In the genomic region with DNA sequence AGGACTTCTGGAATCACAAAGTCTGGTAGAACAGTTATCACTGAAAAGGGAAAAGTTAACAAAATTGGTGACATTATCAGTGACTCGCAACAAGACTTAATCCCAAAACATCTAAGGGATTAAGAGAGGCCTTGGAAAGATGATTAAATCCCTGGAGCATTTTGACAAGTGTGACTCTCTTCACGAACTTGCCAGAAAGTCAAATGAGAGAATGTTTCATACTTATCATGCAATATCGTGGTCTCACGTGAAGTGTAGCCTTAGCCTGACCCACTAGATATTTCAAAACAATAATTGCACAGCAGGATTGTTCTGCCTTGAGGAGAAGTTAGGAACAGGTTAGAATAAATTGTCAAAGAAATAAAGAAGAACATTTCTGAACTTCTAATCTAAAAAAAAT, we compare ENCODE assay signal across 24 cellular contexts.
DNase-seq lines count a peak whose midpoint lies in the region; ATAC-seq and TF ChIP-seq lines count a peak whose summit lies in the region.
"Had no signal": no experiment of that assay in that cellular context is flagged by ENCODE, and none has a peak within 500 bp of the region (broad histone marks: within the 10 kb centered on the region; RNA-seq: fewer than 3 reads in every experiment).

No MANE protein-coding gene starts in this region.

- CTCF ChIA-PET in IMR-90 (lab: Yijun Ruan, JAX) = no interaction called here

- H3K18ac ChIP-seq in IMR-90 (ENCODE audit: low read depth, low read length) = peak overlapping the region; percentile 68; the same call in 1 of the 2 replicates

- H4K5ac ChIP-seq in IMR-90 (ENCODE audit: low read depth, low read length) = peak overlapping the region; percentile 71; the same call in 1 of the 2 replicates

- POLR2A ChIA-PET in IMR-90 (lab: Charles Lee; ENCODE audit: unreplicated experiment) = no interaction called here

- peaks cover 9% of the 10 kb centered on the region for H3K9me3 Mint-ChIP-seq in nephron

- intact Hi-C loops in IMR-90 (cut with micrococcal nuclease) (no loop called here), tibial artery (cut with DNase I; ENCODE audit: low total_unique reads) (no loop called here)

- H3K36me3 ChIP-seq in IMR-90 (ENCODE audit: control insufficient read depth, insufficient read depth, low read length) = no peaks in the 10 kb centered on the region
- H3K36me3 ChIP-seq in tibial artery = no peaks in the 10 kb centered on the region

- no peak overlapping the region for H2AFZ ChIP-seq in IMR-90 (replicated peaks; ENCODE audit: low read length, poor library complexity)
- H2AFZ ChIP-seq: hepatocyte had no signal

- H4K8ac ChIP-seq in IMR-90 (ENCODE audit: low read depth in 2 of 2, low read length in 2 of 2) = peak overlapping the region; percentile 15 to 83; a peak in 3 of 4 replicates

- dilution Hi-C loops in IMR-90 (cut with HindIII; ENCODE audit: low sequenced_read_pairs, unreplicated experiment) = no loop called here

- H3K4me1 Mint-ChIP-seq in nephron = peaks cover 58% of the 10 kb centered on the region
- H3K4me1 Mint-ChIP-seq: activated CD8-positive, alpha-beta memory T cell treated with anti-CD3 and anti-CD28 coated beads, Interleukin-2, amount 10 ng/mL, durations not matched to agents 7 days and 5 days; CD8-positive, alpha-beta memory T cell; naive thymus-derived CD8-positive, alpha-beta T cell had no signal

- H2BK120ac ChIP-seq in IMR-90 (ENCODE audit: low read depth, low read length) = peak overlapping the region; percentile 50

- H3K4me1 ChIP-seq in IMR-90 (ENCODE audit: control insufficient read depth, insufficient read depth, low read length) = peaks cover 26% of the 10 kb centered on the region
- H3K4me1 ChIP-seq in tibial artery = peaks cover 0 to 70% (median 33%) of the 10 kb centered on the region in 4 donors

- H3K23ac ChIP-seq in IMR-90 (ENCODE audit: low read depth, low read length) = peak overlapping the region; percentile 2

- H2BK15ac ChIP-seq in IMR-90 (ENCODE audit: low read depth, low read length) = peak overlapping the region; percentile 76

- WGBS in IMR-90 (ENCODE audit: extremely low coverage in 2 of 2, insufficient read length in 1 of 2), 2 experiments = no CpG with 5 or more reads among the region's 4 CpGs

- H3K36me3 Mint-ChIP-seq in nephron (ENCODE audit: low read depth) = peaks cover 1% of the 10 kb centered on the region
- H3K36me3 Mint-ChIP-seq: activated CD8-positive, alpha-beta memory T cell treated with anti-CD3 and anti-CD28 coated beads, Interleukin-2, amount 10 ng/mL, durations not matched to agents 7 days and 5 days; CD8-positive, alpha-beta memory T cell had no signal

- 0 out of 2 replicates have a peak overlapping the region, but pooled peaks have one; percentile 58 for H3K14ac ChIP-seq in IMR-90 (replicated peaks; ENCODE audit: low read depth, low read length)

- no peak overlapping the region for H3K4me2 ChIP-seq in IMR-90 (ENCODE audit: low read depth, low read length)
- H3K4me2 ChIP-seq: hepatocyte had no signal

- H4K20me1 ChIP-seq in IMR-90 (ENCODE audit: insufficient read depth, low read length) = no peaks in the 10 kb centered on the region

- no peak overlapping the region for H3K9ac ChIP-seq in IMR-90 (ENCODE audit: low read depth, low read length)

- no peak for TF ChIP-seq CTCF in IMR-90 (conservative IDR thresholded peaks at IDR 0.05; ENCODE audit: low read depth, low read length)
- TF ChIP-seq CTCF in nephron (IDR thresholded peaks at IDR 0.05; ENCODE audit: unreplicated experiment in 3 of 3) = no peak
- no peak for TF ChIP-seq CTCF in tibial artery (IDR thresholded peaks at IDR 0.05)

- no peak overlapping the region for H3K4me3 Mint-ChIP-seq in nephron
- H3K4me3 Mint-ChIP-seq: activated CD8-positive, alpha-beta memory T cell treated with anti-CD3 and anti-CD28 coated beads, Interleukin-2, amount 10 ng/mL, durations not matched to agents 7 days and 5 days; CD8-positive, alpha-beta memory T cell; naive thymus-derived CD8-positive, alpha-beta T cell had no signal

- H3K9me1 ChIP-seq in IMR-90 (ENCODE audit: insufficient read depth, low read length) = peaks cover 37% of the 10 kb centered on the region

- H3K9me3 ChIP-seq in IMR-90 (ENCODE audit: control insufficient read depth, insufficient read depth, low read length) = peaks cover under 1% of the 10 kb centered on the region; the same call in 1 of the 2 replicates
- H3K9me3 ChIP-seq in tibial artery = no peaks in the 10 kb centered on the region

- in situ Hi-C loops in IMR-90 (cut with MboI; ENCODE audit: low sequenced_read_pairs) = no loop called here

- TF ChIP-seq RAD21 in IMR-90 (IDR thresholded peaks at IDR 0.05; ENCODE audit: low read length) = no peak

- no TSS peak for BruUV-seq in IMR-90 (replicated peaks; lab: Mats Ljungman, UMichigan)

- H3K4me3 ChIP-seq in IMR-90 (ENCODE audit: insufficient read depth, low read depth, low read length) (no peak overlapping the region), tibial artery (no peak overlapping the region)
- H3K4me3 ChIP-seq: hepatocyte had no signal

- no peak overlapping the region for H2AK9ac ChIP-seq in IMR-90 (replicated peaks; ENCODE audit: low read depth, low read length, poor library complexity)

- no peak for TF ChIP-seq POLR2A in IMR-90 (IDR thresholded peaks at IDR 0.05; ENCODE audit: low read depth, low read length)

- no peak overlapping the region for H3K27ac ChIP-seq in IMR-90 (ENCODE audit: insufficient read depth, low read length)
- peak overlapping the region; percentile 94 to 98 for H3K27ac ChIP-seq in tibial artery
- H3K27ac ChIP-seq: hepatocyte, RWPE1 had no signal

- ATAC-seq in IMR-90 (ENCODE audit: low read depth) = no peak
- ATAC-seq: activated CD8-positive, alpha-beta memory T cell treated with anti-CD3 and anti-CD28 coated beads, Interleukin-2, amount 10 ng/mL, durations not matched to agents 7 days and 5 days; naive thymus-derived CD8-positive, alpha-beta T cell had no signal

- no peak for DNase-seq in IMR-90
- peak; percentile 29 for DNase-seq in dedifferentiated amniotic fluid mesenchymal stem cell (ENCODE audit: extremely low spot score)
- DNase-seq in tibial artery = no peak
- DNase-seq in occipital lobe (lab: John Stamatoyannopoulos, UW) = no peak
- no peak for DNase-seq in NCI-H345 treated with DMSO at 0.1 percent for 48 hours (lab: John Stamatoyannopoulos, UW; ENCODE audit: unreplicated experiment)
- no peak for DNase-seq in NCI-H2227 (lab: John Stamatoyannopoulos, UW; ENCODE audit: unreplicated experiment)
- DNase-seq: activated CD4-positive, alpha-beta T cell treated with anti-CD3 and anti-CD28 coated beads for 48 hours; activated CD8-positive, alpha-beta memory T cell treated with anti-CD3 and anti-CD28 coated beads, Interleukin-2, amount 10 ng/mL, durations not matched to agents 7 days and 5 days; amniotic stem cell; CD8-positive, alpha-beta memory T cell; central memory CD4-positive, alpha-beta T cell; DMS79 treated with DMSO at 0.1 percent for 48 hours; effector CD4-positive, alpha-beta T cell; KG1; mammary epithelial cell; naive thymus-derived CD8-positive, alpha-beta T cell; NCI-H1092 treated with DMSO at 0.1 percent for 48 hours; NCI-H2081 treated with DMSO at 0.1 percent for 48 hours; NCI-H510A treated with DMSO at 0.1 percent for 48 hours; small intestine; stimulated activated CD8-positive, alpha-beta memory T cell treated with anti-CD3 and anti-CD28 coated beads, Interleukin-4, amount 100 ng/mL, for 48 hours had no signal

- H3K27me3 ChIP-seq in IMR-90 (ENCODE audit: control insufficient read depth, insufficient read depth, low read length) = no peaks in the 10 kb centered on the region
- no peaks in the 10 kb centered on the region for H3K27me3 ChIP-seq in tibial artery
- H3K27me3 ChIP-seq: hepatocyte had no signal

- peak overlapping the region in 2 of 3 experiments; percentile 76 to 78 for H3K27ac Mint-ChIP-seq in nephron
- H3K27ac Mint-ChIP-seq: activated CD8-positive, alpha-beta memory T cell treated with anti-CD3 and anti-CD28 coated beads, Interleukin-2, amount 10 ng/mL, durations not matched to agents 7 days and 5 days; CD8-positive, alpha-beta memory T cell; naive thymus-derived CD8-positive, alpha-beta T cell had no signal

- 0 out of 2 replicates have a peak overlapping the region, but pooled peaks have one; percentile 7 for H4K91ac ChIP-seq in IMR-90 (ENCODE audit: insufficient read depth, low read depth, low read length)

- peak overlapping the region; percentile 14 for H2BK5ac ChIP-seq in IMR-90 (ENCODE audit: low read depth, low read length, poor library complexity, severe bottlenecking)

- H3K27me3 Mint-ChIP-seq in nephron (ENCODE audit: low read depth) = no peaks in the 10 kb centered on the region

- peaks cover 0 to 39% of the 10 kb centered on the region in 2 experiments; a peak in 3 of 4 replicates for H3K79me1 ChIP-seq in IMR-90 (ENCODE audit: low read depth in 1 of 2, low read length in 2 of 2)

- H2AK5ac ChIP-seq in IMR-90 (ENCODE audit: low read depth, low read length) = peak overlapping the region; percentile 91; the same call in 1 of the 2 replicates

- no peak overlapping the region for H3K56ac ChIP-seq in IMR-90 (ENCODE audit: extremely low read depth, insufficient read depth, low read length)

- peak overlapping the region; percentile 30; the same call in 1 of the 2 replicates for H2BK20ac ChIP-seq in IMR-90 (ENCODE audit: low read depth, low read length)

- peak overlapping the region; percentile 81; the same call in 1 of the 2 replicates for H3K4ac ChIP-seq in IMR-90 (ENCODE audit: low read depth, low read length)

TF ChIP-seq in IMR-90, 13 proteins besides CTCF, POLR2A, EP300 and RAD21:
- no peak for TF ChIP-seq RFX5 (IDR thresholded peaks at IDR 0.05; ENCODE audit: low read depth, low read length)
- TF ChIP-seq CEBPB (IDR thresholded peaks at IDR 0.05; ENCODE audit: low read depth, low read length) = peak; percentile 19; the same call in 1 of the 2 replicates
- peak; percentile 71 for TF ChIP-seq BHLHE40 (IDR thresholded peaks at IDR 0.05; ENCODE audit: low read depth, low read length)
- no peak for TF ChIP-seq MAFK (IDR thresholded peaks at IDR 0.05; ENCODE audit: low read depth, low read length)
TF ChIP-seq in IMR-90: peak in this region for 2.
